ENCODE assay signal across 29 cellular contexts in the genomic region with DNA sequence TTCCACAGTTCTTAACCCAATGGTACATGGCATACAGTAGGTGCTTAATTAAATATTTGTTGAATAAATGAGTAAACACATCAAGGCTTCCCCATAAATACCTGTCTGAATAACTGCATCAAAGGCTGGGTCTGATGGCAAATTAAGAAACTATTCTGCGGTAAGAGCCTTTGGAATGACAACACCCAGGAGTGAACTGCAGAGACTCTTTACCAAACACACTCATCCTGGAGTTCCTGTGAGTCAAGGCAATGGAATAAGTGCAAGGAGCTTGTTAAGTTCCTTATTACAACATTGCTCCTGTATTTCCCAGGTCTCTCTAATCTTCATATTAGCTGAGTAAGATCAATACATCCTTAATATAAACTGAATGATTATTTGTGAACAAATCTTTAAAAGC.
A peak's percentile ranks its signal among the peaks of the same experiment; 100 is the strongest.
DNase-seq lines count a peak whose midpoint lies in the region; FAIRE-seq and TF ChIP-seq lines count a peak whose summit lies in the region.
"Had no signal": no experiment of that assay in that cellular context is flagged by ENCODE, and none has a peak within 500 bp of the region (broad histone marks: within the 10 kb centered on the region; RNA-seq: fewer than 3 reads in every experiment).

No MANE protein-coding gene starts in this region.

- H3K9me3 ChIP-seq in breast epithelium, result no peaks in the 10 kb centered on the region

- no peaks in the 10 kb centered on the region for H3K9me3 Mint-ChIP-seq in MCF 10A (ENCODE audit: unreplicated experiment)
- H3K9me3 Mint-ChIP-seq: activated T-helper 17 cell treated with anti-CD3 and anti-CD28 coated beads, Interleukin-2, amount 50 U/mL, for 72 hours; central memory CD8-positive, alpha-beta T cell; naive thymus-derived CD4-positive, alpha-beta T cell; stimulated activated naive CD8-positive, alpha-beta T cell treated with anti-CD3 and anti-CD28 coated beads, Interleukin-15, amount 100 ng/mL, for 72 hours; T-cell had no signal

- H3K27ac ChIP-seq in breast epithelium (no peak overlapping the region), epithelial cell of prostate (peak overlapping the region; percentile 41)
- H3K27ac ChIP-seq: 22Rv1 had no signal

- intact Hi-C loops in MCF 10A (cut with micrococcal nuclease), result no loop called here
- intact Hi-C loops in breast epithelium (cut with DNase I; ENCODE audit: low total_unique reads), result no loop called here

- no peak overlapping the region for H3K4me3 Mint-ChIP-seq in MCF 10A (ENCODE audit: unreplicated experiment)
- H3K4me3 Mint-ChIP-seq: activated T-helper 17 cell treated with anti-CD3 and anti-CD28 coated beads, Interleukin-2, amount 50 U/mL, for 72 hours; B cell; central memory CD8-positive, alpha-beta T cell; naive thymus-derived CD4-positive, alpha-beta T cell; stimulated activated naive CD8-positive, alpha-beta T cell treated with anti-CD3 and anti-CD28 coated beads, Interleukin-15, amount 100 ng/mL, for 72 hours; T-cell had no signal

- no peaks in the 10 kb centered on the region for H3K27me3 Mint-ChIP-seq in MCF 10A (ENCODE audit: insufficient read depth, unreplicated experiment)
- H3K27me3 Mint-ChIP-seq: activated T-helper 17 cell treated with anti-CD3 and anti-CD28 coated beads, Interleukin-2, amount 50 U/mL, for 72 hours; central memory CD8-positive, alpha-beta T cell; stimulated activated naive CD8-positive, alpha-beta T cell treated with anti-CD3 and anti-CD28 coated beads, Interleukin-15, amount 100 ng/mL, for 72 hours; T-cell had no signal

- H3K27ac Mint-ChIP-seq in MCF 10A (ENCODE audit: low read depth, unreplicated experiment), result no peak overlapping the region
- H3K27ac Mint-ChIP-seq: activated T-helper 17 cell treated with anti-CD3 and anti-CD28 coated beads, Interleukin-2, amount 50 U/mL, for 72 hours; B cell; naive thymus-derived CD4-positive, alpha-beta T cell; stimulated activated naive CD8-positive, alpha-beta T cell treated with anti-CD3 and anti-CD28 coated beads, Interleukin-15, amount 100 ng/mL, for 72 hours; T-cell had no signal

- H3K36me3 ChIP-seq in breast epithelium, result no peaks in the 10 kb centered on the region

- H3K4me3 ChIP-seq in breast epithelium, result no peak overlapping the region

- H3K4me1 Mint-ChIP-seq in MCF 10A (ENCODE audit: insufficient read depth, unreplicated experiment), result no peaks in the 10 kb centered on the region
- H3K4me1 Mint-ChIP-seq: B cell; stimulated activated naive CD8-positive, alpha-beta T cell treated with anti-CD3 and anti-CD28 coated beads, Interleukin-15, amount 100 ng/mL, for 72 hours had no signal

- H3K36me3 Mint-ChIP-seq in MCF 10A (ENCODE audit: insufficient read depth, unreplicated experiment), result no peaks in the 10 kb centered on the region
- H3K36me3 Mint-ChIP-seq: T-cell had no signal

- TF ChIP-seq POLR2A in breast epithelium (IDR thresholded peaks at IDR 0.05), result no peak

- CTCF ChIA-PET in MCF 10A (lab: Yijun Ruan, JAX), result no interaction called here

- DNase-seq in MCF 10A (ENCODE audit: unreplicated experiment) (peak; percentile 8), breast epithelium (ENCODE audit: low spot score in 2 of 2) (no peak), RKO (ENCODE audit: low spot score) (peak; percentile 20), epithelial cell of prostate (ENCODE audit: low read depth, low spot score) (peak; percentile 68), urothelium cell line (ENCODE audit: low spot score) (peak; percentile 40), LoVo (ENCODE audit: low spot score) (no peak), NCI-H446 treated with DMSO at 0.1 percent for 48 hours (lab: John Stamatoyannopoulos, UW) (no peak), Ammon's horn (ENCODE audit: low spot score) (no peak)
- DNase-seq: activated CD4-positive, alpha-beta T cell treated with anti-CD3 and anti-CD28 coated beads, Interleukin-2, amount 50 U/mL, for 4 hours; activated CD4-positive, CD25-positive, alpha-beta regulatory T cell; activated CD8-positive, alpha-beta memory T cell treated with anti-CD3 and anti-CD28 coated beads, Interleukin-2, amount 50 U/mL, for 4 hours; activated naive CD4-positive, alpha-beta T cell treated with anti-CD3 and anti-CD28 coated beads, Interleukin-2, amount 50 U/mL, for 16 hours; DMS153; GDM1; H7; KG1; midbrain; naive thymus-derived CD4-positive, alpha-beta T cell; NCI-H510A treated with DMSO at 0.1 percent for 48 hours; small intestine; stimulated activated naive CD8-positive, alpha-beta T cell treated with anti-CD3 and anti-CD28 coated beads, Interleukin-15, amount 100 ng/mL, for 72 hours; T-cell had no signal

- POLR2A ChIA-PET in MCF 10A (lab: Yijun Ruan, JAX), result no interaction called here

- TF ChIP-seq CTCF in MCF 10A (IDR thresholded peaks at IDR 0.05; ENCODE audit: unreplicated experiment), result no peak
- no peak for TF ChIP-seq CTCF in breast epithelium (IDR thresholded peaks at IDR 0.05)

- H3K4me1 ChIP-seq in breast epithelium, result no peaks in the 10 kb centered on the region

- BruUV-seq in MCF 10A (replicated peaks; lab: Mats Ljungman, UMichigan), result no TSS peak

- no peak for FAIRE-seq in urothelium cell line (lab: Jason Lieb, UNC)
- FAIRE-seq: endometrium, GM19239, islet of Langerhans, small intestine had no signal

- no peaks in the 10 kb centered on the region for H3K27me3 ChIP-seq in breast epithelium

Comparison
In these comparisons a context has a peak if more than half of its experiments do, and no peak if none do; other contexts are left out.
1. DNase-seq: peak in MCF 10A (single experiment), RKO (single experiment), epithelial cell of prostate (single experiment) and urothelium cell line (single experiment); none in breast epithelium (0 of 2), LoVo (single experiment), NCI-H446 treated with DMSO at 0.1 percent for 48 hours (single experiment) and Ammon's horn (single experiment).